ENCODE assay signal across 23 cellular contexts in the genomic region with DNA sequence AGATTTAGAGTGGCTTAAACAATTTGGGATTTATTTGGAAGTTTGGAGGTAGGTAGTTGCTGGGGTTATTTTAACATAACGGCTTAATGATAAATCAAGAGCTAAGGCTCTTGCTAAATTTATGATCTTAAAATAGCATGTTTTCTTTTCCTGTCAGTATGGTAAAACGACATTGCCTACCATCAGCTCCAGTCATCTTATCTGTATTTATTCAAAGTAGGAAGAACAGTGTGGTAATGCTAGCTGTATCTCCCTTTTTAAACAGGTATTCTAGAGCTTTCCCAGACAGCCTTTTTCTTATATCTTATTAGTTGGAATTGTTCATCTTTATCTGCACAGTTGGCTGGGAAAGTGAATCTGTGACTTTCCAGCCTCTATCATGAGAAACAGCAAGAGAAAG.
"Had no signal": no experiment of that assay in that cellular context is flagged by ENCODE, and none has a peak within 500 bp of the region (broad histone marks: within the 10 kb centered on the region; RNA-seq: fewer than 3 reads in every experiment).

No MANE protein-coding gene starts in this region.

- H3K36me3 ChIP-seq: colonic mucosa, gastrocnemius medialis, left lung, neutrophil, spleen, tibial artery had no signal

- FAIRE-seq: islet of Langerhans, pancreas had no signal

- ATAC-seq: esophagus mucosa; gastrocnemius medialis; left lung; natural killer cell; pancreas; stimulated activated memory B cell treated with anti-CD40 and anti-IgM and Interleukin-4, amounts not matched to agents 10 μg/mL and 1 μg/mL and 100 μg/mL, for 72 hours; stimulated activated naive CD8-positive, alpha-beta T cell treated with anti-CD3 and anti-CD28 coated beads, Interleukin-15, Interleukin-2, amounts not matched to agents 100 U/mL and 50 U/mL, for 24 hours had no signal

- H3K4me3 ChIP-seq: colonic mucosa, gastrocnemius medialis, left lung, lung, pancreas, skin epidermis, spleen, testis, tibial artery had no signal

- DNase-seq: colonic mucosa; effector CD8-positive, alpha-beta T cell; endodermal cell; foreskin fibroblast; gastrocnemius medialis; hippocampal formation; left cardiac atrium; left lung; natural killer cell; pancreas; spleen; stimulated activated CD4-positive, alpha-beta T cell treated with anti-CD3 and anti-CD28 coated beads, Interleukin-4, amount 100 ng/mL, for 4 hours; stimulated activated naive CD8-positive, alpha-beta T cell treated with anti-CD3 and anti-CD28 coated beads, Interleukin-15, Interleukin-2, amounts not matched to agents 100 U/mL and 50 U/mL, for 24 hours; substantia nigra; testis; tibial artery had no signal

- H3K9me3 ChIP-seq: colonic mucosa, gastrocnemius medialis, left lung, neutrophil, pancreas, spleen, testis, tibial artery had no signal

- H3K27ac ChIP-seq: colonic mucosa, epithelial cell of prostate, gastrocnemius medialis, left lung, neutrophil, pancreas, skin epidermis, spleen, testis, tibial artery had no signal

- H3K4me1 ChIP-seq: colonic mucosa, left lung, pancreas, spleen, testis had no signal

- H3K27me3 ChIP-seq: colonic mucosa, gastrocnemius medialis, left lung, neutrophil, pancreas, spleen, testis, tibial artery had no signal
